Comparison of ENCODE assay signal across 20 cellular contexts in the genomic region with DNA sequence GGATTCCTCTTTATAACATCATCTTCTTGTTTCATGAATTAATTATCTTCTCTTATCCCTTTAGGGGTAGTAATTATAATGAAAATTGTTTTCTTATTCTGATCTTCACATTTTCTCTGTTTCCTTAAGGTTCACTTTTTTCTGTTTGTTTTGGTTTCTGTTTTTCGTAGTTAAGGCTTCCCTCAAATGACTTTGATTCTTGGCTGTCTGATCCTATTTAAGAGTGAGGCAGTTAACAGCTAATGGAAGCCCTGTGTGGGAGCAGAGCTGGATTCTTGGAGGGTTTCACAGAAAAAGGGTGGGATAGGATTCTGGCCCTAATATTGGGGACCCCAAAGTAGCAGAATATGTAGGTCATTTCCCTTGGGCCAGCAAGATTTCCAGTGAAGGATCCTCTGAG. TPM values are rescaled to one million over a fixed set of nuclear protein-coding genes. Genes with fewer than 3 reads are reported as not detected.
DNase-seq lines count a peak whose midpoint lies in the region; ATAC-seq and TF ChIP-seq lines count a peak whose summit lies in the region.
"Had no signal": no experiment of that assay in that cellular context is flagged by ENCODE, and none has a peak within 500 bp of the region (broad histone marks: within the 10 kb centered on the region; RNA-seq: fewer than 3 reads in every experiment).

No MANE protein-coding gene starts in this region.

- TF ChIP-seq CTCF in mammary epithelial cell (conservative IDR thresholded peaks at IDR 0.05 in 1 of 2, IDR thresholded peaks at IDR 0.05 in 1 of 2; ENCODE audit: extremely low read depth in 1 of 2, insufficient read depth in 1 of 2, low read depth in 1 of 2, low read length in 2 of 2) (no peak), transverse colon (IDR thresholded peaks at IDR 0.05) (no peak)

- no peak for TF ChIP-seq RAD21 in Ishikawa (IDR thresholded peaks at IDR 0.05; ENCODE audit: low read depth)

- DNase-seq in mammary epithelial cell (no peak), transverse colon (no peak), NCI-H1694 treated with DMSO at 0.1 percent for 48 hours (lab: John Stamatoyannopoulos, UW) (no peak)
- no peak for DNase-seq in activated CD8-positive, alpha-beta memory T cell treated with anti-CD3 and anti-CD28 coated beads, Interleukin-2, amount 50 U/mL, for 48 hours
- no peak for DNase-seq in activated CD4-positive, CD25-positive, alpha-beta regulatory T cell treated with anti-CD3 and anti-CD28 coated beads, Interleukin-2, amount 50 U/mL, for 72 hours
- DNase-seq: activated CD4-positive, alpha-beta T cell treated with anti-CD3 and anti-CD28 coated beads, Interleukin-2, amount 50 U/mL, for 1 hour; activated naive CD4-positive, alpha-beta T cell treated with Interleukin-2 at 50 U/mL for 16 hours; activated T-cell treated with anti-CD3 and anti-CD28 coated beads for 4 hours; cerebellar nuclear complex; effector CD4-positive, alpha-beta T cell; NCI-H1694; NCI-H2227 treated with DMSO at 0.1 percent for 48 hours; retina; stimulated activated naive CD8-positive, alpha-beta T cell treated with anti-CD3 and anti-CD28 coated beads, Interleukin-15, Interleukin-2, amounts not matched to agents 100 U/mL and 50 U/mL, for 24 hours had no signal

- 91% methylated on average over 1 of the region's 1 CpG for WGBS in mammary epithelial cell (ENCODE audit: low coverage, missing lambda C conversion rate)
- 37 to 38% methylated on average over 1 of the region's 1 CpG for WGBS in transverse colon (ENCODE audit: low coverage in 1 of 2), 2 donors

- H3K79me2 ChIP-seq in mammary epithelial cell (ENCODE audit: insufficient read depth, low read length), result no peaks in the 10 kb centered on the region
- H3K79me2 ChIP-seq: hepatocyte had no signal

- H3K27ac ChIP-seq in mammary epithelial cell (ENCODE audit: insufficient read depth, low read depth, low read length), result peak overlapping the region; percentile 67
- peak overlapping the region; percentile 22 for H3K27ac ChIP-seq in muscle layer of duodenum (ENCODE audit: low read length)
- H3K27ac ChIP-seq in transverse colon, result peak overlapping the region; percentile 36 to 64 (median 62)
- H3K27ac ChIP-seq: hepatocyte, neural progenitor cell had no signal

- H3K36me3 ChIP-seq in mammary epithelial cell (ENCODE audit: insufficient read depth, low read length) (no peaks in the 10 kb centered on the region), muscle layer of duodenum (ENCODE audit: control insufficient read depth in 1 of 2, insufficient read depth in 2 of 2, low read length in 2 of 2) (no peaks in the 10 kb centered on the region), transverse colon (no peaks in the 10 kb centered on the region)
- H3K36me3 ChIP-seq: neural progenitor cell, Peyer's patch had no signal

- in situ Hi-C loops in mammary epithelial cell (cut with MboI; ENCODE audit: low sequenced_read_pairs in 2 of 2), result no loop called here
- in situ Hi-C loops in transverse colon (cut with MboI; ENCODE audit: low pct_ligation_motif_present in 1 of 4, low pct_unique_long_range_greater_than_20kb in 1 of 4, low sequenced_read_pairs in 3 of 4), result loop anchor here in 1 of 4 donors (10.0 kb wide), 1 partner anchor 76 kb away; no protein-coding TSS in a partner anchor

- no peak overlapping the region for H3K9ac ChIP-seq in mammary epithelial cell (ENCODE audit: insufficient read depth, low read length)
- H3K9ac ChIP-seq: neural progenitor cell had no signal

- TF ChIP-seq POLR2A in transverse colon (IDR thresholded peaks at IDR 0.05), result no peak

- H2AFZ ChIP-seq in mammary epithelial cell (ENCODE audit: low read depth, low read length), result peak overlapping the region; percentile 74
- H2AFZ ChIP-seq: hepatocyte had no signal

- H3K4me3 ChIP-seq in mammary epithelial cell (replicated peaks in 1 of 3; ENCODE audit: insufficient read depth in 1 of 3, low read depth in 2 of 3, low read length in 3 of 3) (no peak overlapping the region), muscle layer of duodenum (ENCODE audit: low read depth in 1 of 2, low read length in 2 of 2) (no peak overlapping the region), transverse colon (no peak overlapping the region)
- H3K4me3 ChIP-seq: hepatocyte, neural progenitor cell, Peyer's patch had no signal

- intact Hi-C loops in mammary epithelial cell (cut with micrococcal nuclease) (no loop called here), transverse colon (cut with DNase I; ENCODE audit: low total_unique reads) (no loop called here)

- TF ChIP-seq EP300 in Ishikawa (IDR thresholded peaks at IDR 0.05; ENCODE audit: borderline replicate concordance) (no peak), transverse colon (IDR thresholded peaks at IDR 0.05; ENCODE audit: low read depth) (no peak)

- ATAC-seq in GM19328 (IDR thresholded peaks at IDR 0.05; ENCODE audit: unreplicated experiment), result no peak
- ATAC-seq: stimulated activated naive CD8-positive, alpha-beta T cell treated with anti-CD3 and anti-CD28 coated beads, Interleukin-15, Interleukin-2, amounts not matched to agents 100 U/mL and 50 U/mL, for 24 hours had no signal

- dilution Hi-C loops in mammary epithelial cell (cut with HindIII; ENCODE audit: low sequenced_read_pairs), result loop anchor here (5.0 kb wide), 1 partner anchor 34 kb away; no protein-coding TSS in a partner anchor

- no peaks in the 10 kb centered on the region for H4K20me1 ChIP-seq in mammary epithelial cell (ENCODE audit: insufficient read depth, low read length)

- H3K9me3 ChIP-seq in mammary epithelial cell (replicated peaks; ENCODE audit: insufficient read depth, low read length) (no peaks in the 10 kb centered on the region), muscle layer of duodenum (ENCODE audit: control insufficient read depth in 1 of 2, low read length in 2 of 2) (no peaks in the 10 kb centered on the region), transverse colon (no peaks in the 10 kb centered on the region)

- peak overlapping the region; percentile 63 for H3K4me2 ChIP-seq in mammary epithelial cell (ENCODE audit: insufficient read depth, low read depth, low read length)
- H3K4me2 ChIP-seq: hepatocyte had no signal

- BruUV-seq in mammary epithelial cell (replicated peaks; lab: Mats Ljungman, UMichigan), result no TSS peak

- H3K4me1 ChIP-seq in mammary epithelial cell (ENCODE audit: insufficient read depth, low read length) (peaks cover 30% of the 10 kb centered on the region), muscle layer of duodenum (ENCODE audit: control insufficient read depth in 1 of 2, insufficient read depth in 2 of 2, low read length in 2 of 2) (peaks cover 0 to 7% of the 10 kb centered on the region in 2 donors), transverse colon (peaks cover 3 to 14% (median 12%) of the 10 kb centered on the region in 4 donors)

- CTCF ChIA-PET in mammary epithelial cell (lab: Charles Lee; ENCODE audit: low non-redundant PET), result no interaction called here

- H3K27me3 ChIP-seq in mammary epithelial cell (ENCODE audit: insufficient read depth, low read length) (no peaks in the 10 kb centered on the region), muscle layer of duodenum (ENCODE audit: low read depth, low read length) (no peaks in the 10 kb centered on the region), transverse colon (no peaks in the 10 kb centered on the region)
- H3K27me3 ChIP-seq: hepatocyte, Peyer's patch had no signal

TF ChIP-seq in Ishikawa, 13 proteins besides CTCF, POLR2A, EP300 and RAD21:
- TF ChIP-seq CEBPB (IDR thresholded peaks at IDR 0.05), result no peak
- TF ChIP-seq ZBTB7A (IDR thresholded peaks at IDR 0.05; ENCODE audit: low read depth), result 0 out of 2 replicates have a peak, but pooled peaks have one; percentile 9
TF ChIP-seq in Ishikawa: peak in this region for 1.

RNA-seq across cellular contexts. Expression of a gene that starts 6.8 kb away (rescaled TPM):
- total RNA-seq in mammary epithelial cell (100 to 1,000 TPM; 116 to 144 TPM), transverse colon (10 to 100 TPM; 14.5 to 50.9 (median 23.8) TPM)
- polyA plus RNA-seq in mammary epithelial cell, result 47.5 TPM
- polyA minus RNA-seq in mammary epithelial cell, result 86.1 TPM
